22 cellular contexts compared by ENCODE assay signal in the genomic region with DNA sequence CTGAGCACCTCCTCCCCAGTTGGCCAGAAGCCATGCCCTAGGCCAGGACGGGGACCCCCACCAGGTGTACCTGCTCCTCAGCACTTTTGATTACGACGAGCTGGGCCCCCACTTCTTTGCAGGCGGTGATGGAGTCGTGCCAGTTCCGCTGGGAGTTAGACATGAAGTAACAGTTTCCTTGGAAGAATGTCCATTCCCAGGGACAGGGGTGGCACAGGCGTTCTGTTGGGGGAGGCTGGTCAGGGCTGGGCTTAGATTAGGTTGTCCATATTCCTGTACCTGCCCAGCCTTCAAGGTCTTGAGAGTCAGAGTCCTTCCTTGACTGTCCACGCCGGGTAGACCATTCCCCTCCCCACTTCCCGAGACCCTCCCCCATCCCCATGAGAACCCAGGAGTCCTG. TPM values are rescaled to one million over a fixed set of nuclear protein-coding genes. Genes with fewer than 3 reads are reported as not detected.
"Had no signal": no experiment of that assay in that cellular context is flagged by ENCODE, and none has a peak within 500 bp of the region (broad histone marks: within the 10 kb centered on the region; RNA-seq: fewer than 3 reads in every experiment).

No MANE protein-coding gene starts in this region.

- H3K4me3 Mint-ChIP-seq: naive thymus-derived CD4-positive, alpha-beta T cell; nephron progenitor cell had no signal

- ATAC-seq: gastroesophageal sphincter; left colon; left ventricle myocardium superior; naive thymus-derived CD4-positive, alpha-beta T cell; psoas muscle; right lobe of liver had no signal

- H3K27ac Mint-ChIP-seq: naive thymus-derived CD4-positive, alpha-beta T cell; nephron progenitor cell had no signal

- DNase-seq: esophagus squamous epithelium; foreskin fibroblast; left colon; left ventricle myocardium superior; mesendoderm; naive thymus-derived CD4-positive, alpha-beta T cell; nephron progenitor cell; psoas muscle; retina; right lobe of liver; stimulated activated CD4-positive, alpha-beta T cell treated with anti-CD3 and anti-CD28 coated beads, Interleukin-2, amount 100 ng/mL, for 24 hours; stimulated activated CD4-positive, alpha-beta T cell treated with anti-CD3 and anti-CD28 coated beads, Interleukin-4, amount 100 ng/mL, for 4 hours; stimulated activated naive CD4-positive, alpha-beta T cell; stomach; trophoblast cell had no signal

RNA-seq across cellular contexts. Expression of gene CD209, which starts 2.5 kb away (rescaled TPM):
- total RNA-seq: hepatocyte had no signal

RNA-seq across cellular contexts. Expression of gene CLEC4G, which starts 13.0 kb away (rescaled TPM):
- total RNA-seq: epithelial cell of proximal tubule, hepatocyte, kidney epithelial cell had no signal

RNA-seq across cellular contexts. Expression of gene CLEC4M, which starts 18.2 kb away (rescaled TPM):
- total RNA-seq: epithelial cell of proximal tubule; esophagus squamous epithelium; gastroesophageal sphincter; kidney epithelial cell; left colon; left ventricle myocardium superior; mononuclear cell; naive thymus-derived CD4-positive, alpha-beta T cell; psoas muscle; skeletal muscle tissue; urinary bladder had no signal

RNA-seq across cellular contexts. Expression of gene FCER2, which starts 42.9 kb away (rescaled TPM):
- total RNA-seq: epithelial cell of proximal tubule, esophagus squamous epithelium, hepatocyte, kidney epithelial cell had no signal
